Comparison of ENCODE assay signal across 15 cellular contexts in the genomic region with DNA sequence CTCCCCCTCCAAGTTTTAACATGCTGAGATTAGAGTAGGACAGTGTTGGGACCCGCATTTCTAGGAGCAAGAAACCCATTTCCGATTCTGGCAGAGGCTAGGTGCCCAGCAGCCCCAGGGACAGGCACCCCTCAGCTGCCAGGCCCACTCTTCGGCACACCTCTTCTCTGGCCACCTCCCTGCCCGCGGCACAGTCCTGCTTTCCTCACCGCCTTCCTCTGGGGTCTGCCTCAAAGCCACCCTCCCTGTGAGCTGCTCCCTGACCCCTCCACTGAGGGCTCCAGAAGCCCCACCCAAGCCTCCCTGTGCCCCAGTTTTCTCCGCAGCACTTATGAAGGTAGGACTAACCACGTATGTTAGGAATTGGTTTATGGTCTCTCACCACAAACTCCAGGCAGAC.
DNase-seq lines count a peak whose midpoint lies in the region; ATAC-seq and TF ChIP-seq lines count a peak whose summit lies in the region.
"Had no signal": no experiment of that assay in that cellular context is flagged by ENCODE, and none has a peak within 500 bp of the region (broad histone marks: within the 10 kb centered on the region; RNA-seq: fewer than 3 reads in every experiment).

No MANE protein-coding gene starts in this region.

- H3K27ac ChIP-seq in GM23338 (ENCODE audit: low read depth) = 0 out of 2 replicates have a peak overlapping the region, but pooled peaks have one; percentile 39
- peak overlapping the region; percentile 90 for H3K27ac ChIP-seq in subcutaneous abdominal adipose tissue (ENCODE audit: low read depth, low read length)

- H2AFZ ChIP-seq in GM23338 = no peak overlapping the region

- peaks cover 35% of the 10 kb centered on the region for H3K4me1 ChIP-seq in GM23338 (ENCODE audit: insufficient read depth)
- H3K4me1 ChIP-seq in subcutaneous abdominal adipose tissue (ENCODE audit: control insufficient read depth in 5 of 5, insufficient read depth in 5 of 5, low read length in 5 of 5) = peaks cover 3 to 42% (median 32%) of the 10 kb centered on the region in 5 donors

- H3K9me3 Mint-ChIP-seq in GM23338 (no peaks in the 10 kb centered on the region), memory B cell (no peaks in the 10 kb centered on the region)
- no peaks in the 10 kb centered on the region for H3K9me3 Mint-ChIP-seq in activated naive CD8-positive, alpha-beta T cell treated with anti-CD3 and anti-CD28 coated beads, Interleukin-2, amount 50 U/mL, for 24 hours
- H3K9me3 Mint-ChIP-seq in T-helper 2 cell treated with Interferon-gamma antibody and Interleukin-4, amounts not matched to agents 5 μg/mL and 100 μg/mL, for 36 hours = no peaks in the 10 kb centered on the region

- H3F3A ChIP-seq in GM23338 (replicated peaks; ENCODE audit: low read depth) = no peaks in the 10 kb centered on the region

- no peaks in the 10 kb centered on the region for H3K9me3 ChIP-seq in subcutaneous abdominal adipose tissue (ENCODE audit: control insufficient read depth in 5 of 5, low read length in 5 of 5)

- H4K20me1 ChIP-seq in GM23338 (replicated peaks; ENCODE audit: insufficient read depth) = peaks cover 40% of the 10 kb centered on the region

- H3K4me1 Mint-ChIP-seq in GM23338 (peaks cover 62% of the 10 kb centered on the region), memory B cell (peaks cover 45% of the 10 kb centered on the region)
- peaks cover 44% of the 10 kb centered on the region for H3K4me1 Mint-ChIP-seq in activated naive CD8-positive, alpha-beta T cell treated with anti-CD3 and anti-CD28 coated beads, Interleukin-2, amount 50 U/mL, for 24 hours
- H3K4me1 Mint-ChIP-seq in T-helper 2 cell treated with Interferon-gamma antibody and Interleukin-4, amounts not matched to agents 5 μg/mL and 100 μg/mL, for 36 hours (ENCODE audit: low read depth) = peaks cover 11% of the 10 kb centered on the region

- H3K9me2 ChIP-seq in GM23338 (ENCODE audit: insufficient read depth) = no peaks in the 10 kb centered on the region

- H3K36me3 ChIP-seq in GM23338 (ENCODE audit: insufficient read depth) (no peaks in the 10 kb centered on the region), subcutaneous abdominal adipose tissue (ENCODE audit: control insufficient read depth in 5 of 5, insufficient read depth in 5 of 5, low read length in 5 of 5) (peaks cover 0 to 10% (median 9%) of the 10 kb centered on the region in 5 donors)

- no peak for DNase-seq in GM23338 (ENCODE audit: low spot score)
- no peak for DNase-seq in activated naive CD8-positive, alpha-beta T cell treated with anti-CD3 and anti-CD28 coated beads, Interleukin-2, amount 50 U/mL, for 24 hours
- no peak for DNase-seq in memory B cell (ENCODE audit: low spot score in 2 of 2)
- no peak for DNase-seq in RPMI8226
- no peak for DNase-seq in stimulated activated CD4-positive, alpha-beta T cell treated with anti-CD3 and anti-CD28 coated beads, Interleukin-4, amount 100 ng/mL, for 4 hours
- no peak for DNase-seq in T-helper 2 cell treated with Interferon-gamma antibody and Interleukin-4, amounts not matched to agents 5 μg/mL and 100 μg/mL, for 36 hours (ENCODE audit: low spot score)
- DNase-seq: amygdala; dorsolateral prefrontal cortex; NCI-H1436; NCI-H526 treated with DMSO at 0.1 percent for 48 hours; occipital lobe; stimulated activated CD4-positive, alpha-beta T cell treated with anti-CD3 and anti-CD28 coated beads, Interleukin-1b, Interleukin-23, amount 100 ng/mL, for 48 hours; T-helper 9 cell had no signal

- no peak for TF ChIP-seq CTCF in GM23338 (conservative IDR thresholded peaks at IDR 0.05; ENCODE audit: low read depth in 2 of 2)

- ATAC-seq in GM23338 = no peak
- no peak for ATAC-seq in activated naive CD8-positive, alpha-beta T cell treated with anti-CD3 and anti-CD28 coated beads, Interleukin-2, amount 50 U/mL, for 24 hours
- no peak for ATAC-seq in memory B cell (ENCODE audit: low read depth)
- ATAC-seq: K562 had no signal

- no peaks in the 10 kb centered on the region for H3K27me3 ChIP-seq in GM23338 (ENCODE audit: insufficient read depth)
- H3K27me3 ChIP-seq in subcutaneous abdominal adipose tissue (ENCODE audit: control insufficient read depth in 5 of 5, insufficient read depth in 4 of 5, low read length in 5 of 5) = no peaks in the 10 kb centered on the region
- H3K27me3 ChIP-seq: dorsolateral prefrontal cortex had no signal

- H3K4me2 ChIP-seq in GM23338 = peak overlapping the region; percentile 3; the same call in 1 of the 2 replicates

- H3K27ac Mint-ChIP-seq in GM23338 = no peak overlapping the region
- peak overlapping the region; percentile 22 for H3K27ac Mint-ChIP-seq in activated naive CD8-positive, alpha-beta T cell treated with anti-CD3 and anti-CD28 coated beads, Interleukin-2, amount 50 U/mL, for 24 hours
- H3K27ac Mint-ChIP-seq in memory B cell = peak overlapping the region; percentile 72
- H3K27ac Mint-ChIP-seq in T-helper 2 cell treated with Interferon-gamma antibody and Interleukin-4, amounts not matched to agents 5 μg/mL and 100 μg/mL, for 36 hours = no peak overlapping the region

- H3K36me3 Mint-ChIP-seq in GM23338 (ENCODE audit: low read depth) (peaks cover 19% of the 10 kb centered on the region), memory B cell (peaks cover 9% of the 10 kb centered on the region)
- H3K36me3 Mint-ChIP-seq in activated naive CD8-positive, alpha-beta T cell treated with anti-CD3 and anti-CD28 coated beads, Interleukin-2, amount 50 U/mL, for 24 hours (ENCODE audit: low read depth) = peaks cover 20% of the 10 kb centered on the region
- peaks cover 10% of the 10 kb centered on the region for H3K36me3 Mint-ChIP-seq in T-helper 2 cell treated with Interferon-gamma antibody and Interleukin-4, amounts not matched to agents 5 μg/mL and 100 μg/mL, for 36 hours (ENCODE audit: low read depth)

- H3K9ac ChIP-seq in subcutaneous abdominal adipose tissue (ENCODE audit: low read length in 5 of 5) = peak overlapping the region in 2 of 5 donors; percentile 19 to 20

- H3K79me2 ChIP-seq in GM23338 (replicated peaks; ENCODE audit: insufficient read depth) = peaks cover 95% of the 10 kb centered on the region

- H3K27me3 Mint-ChIP-seq in GM23338 (ENCODE audit: insufficient read depth, low read depth, poor library complexity) = peaks cover 5% of the 10 kb centered on the region
- H3K27me3 Mint-ChIP-seq in activated naive CD8-positive, alpha-beta T cell treated with anti-CD3 and anti-CD28 coated beads, Interleukin-2, amount 50 U/mL, for 24 hours = no peaks in the 10 kb centered on the region
- H3K27me3 Mint-ChIP-seq in memory B cell = no peaks in the 10 kb centered on the region
- no peaks in the 10 kb centered on the region for H3K27me3 Mint-ChIP-seq in T-helper 2 cell treated with Interferon-gamma antibody and Interleukin-4, amounts not matched to agents 5 μg/mL and 100 μg/mL, for 36 hours (ENCODE audit: low read depth)

- H3K4me3 ChIP-seq in GM23338 = no peak overlapping the region
- H3K4me3 ChIP-seq in subcutaneous abdominal adipose tissue (ENCODE audit: low read depth in 1 of 5, low read length in 5 of 5) = peak overlapping the region in 2 of 5 donors; percentile 9 to 11
- H3K4me3 ChIP-seq: K562 had no signal

- H3K4me3 Mint-ChIP-seq in GM23338 (no peak overlapping the region), memory B cell (no peak overlapping the region)
- no peak overlapping the region for H3K4me3 Mint-ChIP-seq in activated naive CD8-positive, alpha-beta T cell treated with anti-CD3 and anti-CD28 coated beads, Interleukin-2, amount 50 U/mL, for 24 hours
- no peak overlapping the region for H3K4me3 Mint-ChIP-seq in T-helper 2 cell treated with Interferon-gamma antibody and Interleukin-4, amounts not matched to agents 5 μg/mL and 100 μg/mL, for 36 hours

TF ChIP-seq in GM23338, 12 proteins besides CTCF, POLR2A, EP300 and RAD21 (continues in another document):
- TF ChIP-seq ZNF114 (CRISPR knock-in tag; IDR thresholded peaks at IDR 0.05) (no peak), CREB1 (CRISPR knock-in tag; IDR thresholded peaks at IDR 0.05; ENCODE audit: low read depth) (no peak), EZH2 (IDR thresholded peaks at IDR 0.05; ENCODE audit: low read depth, unreplicated experiment) (no peak), JUNB (IDR thresholded peaks at IDR 0.05; ENCODE audit: unreplicated experiment) (no peak), ETS1 (IDR thresholded peaks at IDR 0.05) (no peak), NANOG (IDR thresholded peaks at IDR 0.05; ENCODE audit: borderline replicate concordance) (no peak), ZNF331 (CRISPR knock-in tag; IDR thresholded peaks at IDR 0.05; ENCODE audit: low read depth) (no peak), STAT1 (IDR thresholded peaks at IDR 0.05; ENCODE audit: unreplicated experiment) (no peak)

Comparison
In these comparisons a context has a peak if more than half of its experiments do, and no peak if none do; other contexts are left out.
1. H3K27ac Mint-ChIP-seq: peak in activated naive CD8-positive, alpha-beta T cell treated with anti-CD3 and anti-CD28 coated beads, Interleukin-2, amount 50 U/mL, for 24 hours (single experiment) and memory B cell (single experiment); none in GM23338 (single experiment) and T-helper 2 cell treated with Interferon-gamma antibody and Interleukin-4, amounts not matched to agents 5 μg/mL and 100 μg/mL, for 36 hours (single experiment).